In the genomic region with DNA sequence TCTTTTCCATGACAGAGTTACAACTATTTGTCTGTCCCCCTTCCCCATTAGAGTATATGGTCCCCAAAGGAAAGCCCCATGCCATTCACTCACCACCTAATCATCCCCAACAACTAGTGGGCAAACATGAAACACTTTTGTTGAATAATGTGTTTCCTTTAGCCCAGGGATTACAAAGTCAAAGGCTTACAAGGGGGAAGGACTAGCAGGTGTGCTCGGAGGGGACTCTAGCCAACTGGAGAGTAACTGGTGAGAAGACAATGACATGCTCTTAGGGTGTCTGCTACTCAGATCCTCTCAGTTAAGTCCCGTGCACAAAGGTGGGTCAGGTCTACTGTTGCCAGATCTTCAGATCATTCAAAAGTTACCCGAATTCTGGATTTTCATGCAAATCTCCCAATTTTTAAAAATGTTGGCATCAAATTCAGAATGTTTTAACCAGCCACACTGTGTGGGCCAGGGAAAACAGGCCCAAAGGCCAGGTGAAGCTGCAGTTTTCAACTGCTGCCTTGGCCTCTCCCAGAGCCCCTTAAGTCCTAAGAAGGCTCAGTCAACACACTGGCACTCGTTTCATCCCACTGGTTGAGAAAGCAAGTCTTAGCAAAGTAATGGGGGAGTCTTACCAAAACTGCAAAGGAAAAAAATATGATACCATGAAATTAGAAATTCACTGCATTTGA, we compare ENCODE assay signal across 14 cellular contexts. TPM values are rescaled to one million over a fixed set of nuclear protein-coding genes. Genes with fewer than 3 reads are reported as not detected.
DNase-seq lines count a peak whose midpoint lies in the region; ATAC-seq and TF ChIP-seq lines count a peak whose summit lies in the region.
"Had no signal": no experiment of that assay in that cellular context is flagged by ENCODE, and none has a peak within 500 bp of the region (broad histone marks: within the 10 kb centered on the region; RNA-seq: fewer than 3 reads in every experiment).

No MANE protein-coding gene starts in this region.

- BruUV-seq in mammary epithelial cell (replicated peaks; lab: Mats Ljungman, UMichigan): no TSS peak

- no peak overlapping the region for H2AFZ ChIP-seq in DND-41 (ENCODE audit: low read depth, low read length)
- no peak overlapping the region for H2AFZ ChIP-seq in mammary epithelial cell (ENCODE audit: low read depth, low read length)

- no peak overlapping the region for H3K4me3 Mint-ChIP-seq in activated CD4-positive, alpha-beta T cell treated with anti-CD3 and anti-CD28 coated beads for 36 hours
- no peak overlapping the region for H3K4me3 Mint-ChIP-seq in activated T-helper 2 cell treated with anti-CD3 and anti-CD28 coated beads, Interferon-gamma antibody, Interleukin-2, Interleukin-4, amounts not matched to agents 10 μg/mL and 5 μg/mL and 100 μg/mL, durations not matched to agents 14 hours and 24 hours and 36 hours (ENCODE audit: low read depth)

- intact Hi-C loops in activated CD4-positive, alpha-beta T cell treated with anti-CD3 and anti-CD28 coated beads for 36 hours (cut with DNase I, micrococcal nuclease): no loop called here
- intact Hi-C loops in activated T-helper 2 cell treated with anti-CD3 and anti-CD28 coated beads, Interferon-gamma antibody, Interleukin-2, Interleukin-4, amounts not matched to agents 10 μg/mL and 5 μg/mL and 100 μg/mL, durations not matched to agents 14 hours and 24 hours and 36 hours (cut with micrococcal nuclease): loop anchor here (2.0 to 5.0 kb wide), 2 partner anchors 13 to 310 kb away; no protein-coding TSS in a partner anchor
- intact Hi-C loops in mucosa of descending colon (cut with DNase I, micrococcal nuclease): no loop called here
- intact Hi-C loops in mammary epithelial cell (cut with micrococcal nuclease): no loop called here

- POLR2A ChIA-PET in activated CD4-positive, alpha-beta T cell treated with anti-CD3 and anti-CD28 coated beads for 36 hours (lab: Charles Lee): no interaction called here

- peaks cover 28% of the 10 kb centered on the region for H4K20me1 ChIP-seq in DND-41 (ENCODE audit: insufficient read depth, low read length)
- no peaks in the 10 kb centered on the region for H4K20me1 ChIP-seq in mammary epithelial cell (ENCODE audit: insufficient read depth, low read length)

- peaks cover 67% of the 10 kb centered on the region for H3K4me1 Mint-ChIP-seq in activated CD4-positive, alpha-beta T cell treated with anti-CD3 and anti-CD28 coated beads for 36 hours
- H3K4me1 Mint-ChIP-seq in activated T-helper 2 cell treated with anti-CD3 and anti-CD28 coated beads, Interferon-gamma antibody, Interleukin-2, Interleukin-4, amounts not matched to agents 10 μg/mL and 5 μg/mL and 100 μg/mL, durations not matched to agents 14 hours and 24 hours and 36 hours (ENCODE audit: low read depth): peaks cover 50% of the 10 kb centered on the region

- CTCF ChIA-PET in activated CD4-positive, alpha-beta T cell treated with anti-CD3 and anti-CD28 coated beads for 36 hours (lab: Charles Lee): interaction anchor here (1.6 to 4.6 kb wide), 3 partner anchors 10 to 420 kb away, joined by 9 to 61 read pairs (median 10); no protein-coding TSS in a partner anchor
- CTCF ChIA-PET in mammary epithelial cell (lab: Charles Lee; ENCODE audit: low non-redundant PET): no interaction called here

- H3K4me3 ChIP-seq in DND-41 (ENCODE audit: low read depth in 1 of 2, low read length in 2 of 2): no peak overlapping the region
- no peak overlapping the region for H3K4me3 ChIP-seq in mucosa of descending colon
- H3K4me3 ChIP-seq in mammary epithelial cell (replicated peaks in 1 of 3; ENCODE audit: insufficient read depth in 1 of 3, low read depth in 2 of 3, low read length in 3 of 3): no peak overlapping the region

- H3K36me3 ChIP-seq in DND-41 (ENCODE audit: insufficient read depth, low read length) (peaks cover 76% of the 10 kb centered on the region), mucosa of descending colon (ENCODE audit: low read depth) (no peaks in the 10 kb centered on the region), mammary epithelial cell (ENCODE audit: insufficient read depth, low read length) (peaks cover 21% of the 10 kb centered on the region)

- in situ Hi-C loops in mammary epithelial cell (cut with MboI; ENCODE audit: low sequenced_read_pairs in 2 of 2): no loop called here

- H3K27me3 ChIP-seq in DND-41 (ENCODE audit: insufficient read depth, low read length, poor library complexity): no peaks in the 10 kb centered on the region
- no peaks in the 10 kb centered on the region for H3K27me3 ChIP-seq in mammary epithelial cell (ENCODE audit: insufficient read depth, low read length)

- H3K9me3 Mint-ChIP-seq in activated CD4-positive, alpha-beta T cell treated with anti-CD3 and anti-CD28 coated beads for 36 hours (ENCODE audit: low read depth): no peaks in the 10 kb centered on the region
- H3K9me3 Mint-ChIP-seq in activated T-helper 2 cell treated with anti-CD3 and anti-CD28 coated beads, Interferon-gamma antibody, Interleukin-2, Interleukin-4, amounts not matched to agents 10 μg/mL and 5 μg/mL and 100 μg/mL, durations not matched to agents 14 hours and 24 hours and 36 hours: no peaks in the 10 kb centered on the region

- H3K9ac ChIP-seq in DND-41 (ENCODE audit: low read depth, low read length): no peak overlapping the region
- H3K9ac ChIP-seq in mammary epithelial cell (ENCODE audit: insufficient read depth, low read length): no peak overlapping the region

- H3K27ac ChIP-seq in DND-41 (ENCODE audit: low read length) (peak overlapping the region; percentile 32; the same call in 1 of the 2 replicates), mammary epithelial cell (ENCODE audit: insufficient read depth, low read depth, low read length) (no peak overlapping the region)

- WGBS in mammary epithelial cell (ENCODE audit: low coverage, missing lambda C conversion rate): 74% methylated on average over 3 of the region's 4 CpGs

- peak overlapping the region; percentile 52 for H3K27ac Mint-ChIP-seq in activated CD4-positive, alpha-beta T cell treated with anti-CD3 and anti-CD28 coated beads for 36 hours
- peak overlapping the region; percentile 55 for H3K27ac Mint-ChIP-seq in activated T-helper 2 cell treated with anti-CD3 and anti-CD28 coated beads, Interferon-gamma antibody, Interleukin-2, Interleukin-4, amounts not matched to agents 10 μg/mL and 5 μg/mL and 100 μg/mL, durations not matched to agents 14 hours and 24 hours and 36 hours

- H3K9me3 ChIP-seq in DND-41 (ENCODE audit: insufficient read depth, low read length, severe bottlenecking) (no peaks in the 10 kb centered on the region), mucosa of descending colon (no peaks in the 10 kb centered on the region), mammary epithelial cell (replicated peaks; ENCODE audit: insufficient read depth, low read length) (no peaks in the 10 kb centered on the region)

- H3K36me3 Mint-ChIP-seq in activated CD4-positive, alpha-beta T cell treated with anti-CD3 and anti-CD28 coated beads for 36 hours (ENCODE audit: low read depth): peaks cover 69% of the 10 kb centered on the region
- peaks cover 81% of the 10 kb centered on the region for H3K36me3 Mint-ChIP-seq in activated T-helper 2 cell treated with anti-CD3 and anti-CD28 coated beads, Interferon-gamma antibody, Interleukin-2, Interleukin-4, amounts not matched to agents 10 μg/mL and 5 μg/mL and 100 μg/mL, durations not matched to agents 14 hours and 24 hours and 36 hours (ENCODE audit: low read depth)

- ATAC-seq in activated CD4-positive, alpha-beta T cell treated with anti-CD3 and anti-CD28 coated beads for 36 hours: peak; percentile 34
- peak; percentile 28; the same call in 1 of the 3 replicates for ATAC-seq in DND-41 (ENCODE audit: insufficient read depth, low read depth)
- ATAC-seq in mucosa of descending colon: peak; percentile 23
- ATAC-seq in HG03439 (IDR thresholded peaks at IDR 0.05; ENCODE audit: unreplicated experiment): no peak

- TF ChIP-seq CTCF in DND-41 (IDR thresholded peaks at IDR 0.05; ENCODE audit: borderline replicate concordance, extremely low read depth, low read length, poor library complexity, severe bottlenecking) (no peak), mucosa of descending colon (IDR thresholded peaks at IDR 0.05) (no peak), mammary epithelial cell (conservative IDR thresholded peaks at IDR 0.05 in 1 of 2, IDR thresholded peaks at IDR 0.05 in 1 of 2; ENCODE audit: extremely low read depth in 1 of 2, insufficient read depth in 1 of 2, low read depth in 1 of 2, low read length in 2 of 2) (no peak)

- peaks cover 32% of the 10 kb centered on the region for H3K79me2 ChIP-seq in DND-41 (ENCODE audit: insufficient read depth, low read length)
- H3K79me2 ChIP-seq in mammary epithelial cell (ENCODE audit: insufficient read depth, low read length): peaks cover 50% of the 10 kb centered on the region

- dilution Hi-C loops in mammary epithelial cell (cut with HindIII; ENCODE audit: low sequenced_read_pairs): no loop called here

- no peaks in the 10 kb centered on the region for H3K27me3 Mint-ChIP-seq in activated CD4-positive, alpha-beta T cell treated with anti-CD3 and anti-CD28 coated beads for 36 hours
- no peaks in the 10 kb centered on the region for H3K27me3 Mint-ChIP-seq in activated T-helper 2 cell treated with anti-CD3 and anti-CD28 coated beads, Interferon-gamma antibody, Interleukin-2, Interleukin-4, amounts not matched to agents 10 μg/mL and 5 μg/mL and 100 μg/mL, durations not matched to agents 14 hours and 24 hours and 36 hours (ENCODE audit: low read depth)

- H3K4me1 ChIP-seq in DND-41 (ENCODE audit: insufficient read depth, low read length): no peaks in the 10 kb centered on the region
- H3K4me1 ChIP-seq in mucosa of descending colon (ENCODE audit: low read depth): no peaks in the 10 kb centered on the region
- H3K4me1 ChIP-seq in mammary epithelial cell (ENCODE audit: insufficient read depth, low read length): no peaks in the 10 kb centered on the region

- no peak overlapping the region for H3K4me2 ChIP-seq in DND-41 (ENCODE audit: insufficient read depth, low read length)
- H3K4me2 ChIP-seq in mammary epithelial cell (ENCODE audit: insufficient read depth, low read depth, low read length): no peak overlapping the region

- DNase-seq in activated CD4-positive, alpha-beta T cell treated with anti-CD3 and anti-CD28 coated beads for 36 hours: no peak
- DNase-seq in activated CD4-positive, alpha-beta T cell treated with anti-CD3 and anti-CD28 coated beads, Interleukin-2, amount 50 U/mL, for 4 hours: no peak
- DNase-seq in DND-41 (no peak), mucosa of descending colon (no peak), mammary epithelial cell (no peak), NCI-H1092 treated with DMSO at 0.1 percent for 48 hours (lab: John Stamatoyannopoulos, UW) (no peak)
- DNase-seq in activated T-helper 2 cell treated with anti-CD3 and anti-CD28 coated beads, Interferon-gamma antibody, Interleukin-2, Interleukin-4, amounts not matched to agents 10 μg/mL and 5 μg/mL and 100 μg/mL, durations not matched to agents 14 hours and 24 hours and 36 hours (ENCODE audit: low spot score): no peak
- DNase-seq: amygdala, hippocampal formation, nucleus accumbens, SHP77 treated with DMSO at 0.1 percent for 48 hours, small intestine, substantia nigra had no signal

RNA-seq across cellular contexts. Expression of a gene that starts 29.7 kb away (rescaled TPM):
- 10 to 100 TPM; 47.5 to 58.7 TPM for total RNA-seq in activated CD4-positive, alpha-beta T cell treated with anti-CD3 and anti-CD28 coated beads for 36 hours
- 92.0 and 93.9 TPM in 2 replicates for total RNA-seq in activated T-helper 2 cell treated with anti-CD3 and anti-CD28 coated beads, Interferon-gamma antibody, Interleukin-2, Interleukin-4, amounts not matched to agents 10 μg/mL and 5 μg/mL and 100 μg/mL, durations not matched to agents 14 hours and 24 hours and 36 hours
- total RNA-seq in mucosa of descending colon (100 to 1,000 TPM in 2 of 3 donors, 10 to 100 TPM in 1; 76.9 to 136 (median 121) TPM), mammary epithelial cell (10 to 100 TPM; 71.3 to 83.5 TPM)
- 23.8 TPM for polyA plus RNA-seq in mammary epithelial cell
- polyA minus RNA-seq in mammary epithelial cell: 14.9 TPM

RNA-seq across cellular contexts. Expression of a gene that starts 34.3 kb away (rescaled TPM):
- 100 to 1,000 TPM; 186 to 279 TPM for total RNA-seq in activated CD4-positive, alpha-beta T cell treated with anti-CD3 and anti-CD28 coated beads for 36 hours
- total RNA-seq in activated T-helper 2 cell treated with anti-CD3 and anti-CD28 coated beads, Interferon-gamma antibody, Interleukin-2, Interleukin-4, amounts not matched to agents 10 μg/mL and 5 μg/mL and 100 μg/mL, durations not matched to agents 14 hours and 24 hours and 36 hours: 258 and 261 TPM in 2 replicates
- total RNA-seq in mucosa of descending colon: 10 to 100 TPM; 65.5 to 92.2 (median 81.3) TPM
- total RNA-seq in mammary epithelial cell: 100 to 1,000 TPM in 1 of 2 donors, 10 to 100 TPM in 1; 65.5 to 137 TPM
- polyA plus RNA-seq in mammary epithelial cell: 146 TPM
- 87.5 TPM for polyA minus RNA-seq in mammary epithelial cell

RNA-seq across cellular contexts. Expression of a gene that starts 59.9 kb away (rescaled TPM):
- total RNA-seq in activated CD4-positive, alpha-beta T cell treated with anti-CD3 and anti-CD28 coated beads for 36 hours: 10 to 100 TPM; 78.7 to 98.3 TPM
- total RNA-seq in activated T-helper 2 cell treated with anti-CD3 and anti-CD28 coated beads, Interferon-gamma antibody, Interleukin-2, Interleukin-4, amounts not matched to agents 10 μg/mL and 5 μg/mL and 100 μg/mL, durations not matched to agents 14 hours and 24 hours and 36 hours: 80.5 and 89.3 TPM in 2 replicates
- 10 to 100 TPM; 51.3 to 62.4 (median 61.5) TPM for total RNA-seq in mucosa of descending colon
- total RNA-seq in mammary epithelial cell: 10 to 100 TPM; 45.7 to 58.5 TPM
- 45.1 TPM for polyA plus RNA-seq in mammary epithelial cell
- 43.4 TPM for polyA minus RNA-seq in mammary epithelial cell
